In genomic region chr2:207706936-207707860, GRCh38 we compare ENCODE assay signal across 3 cellular contexts.
TF ChIP-seq lines count a peak whose summit lies in the region.

No MANE protein-coding gene starts in this region.

TF ChIP-seq in SK-N-SH, 30 proteins besides CTCF, POLR2A, EP300 and RAD21 (continued from another document):
- TF ChIP-seq PBX3 (IDR thresholded peaks at IDR 0.05) = peak; percentile 37; the same call in 1 of the 2 replicates

TF ChIP-seq in SK-N-SH treated with all-trans-retinoic acid at 6 μM for 48 hours, 23 proteins besides CTCF, POLR2A, EP300 and RAD21 (continued from another document):
- TF ChIP-seq CREB5 (CRISPR knock-in tag; IDR thresholded peaks at IDR 0.05; ENCODE audit: low read depth) (no peak), BACH2 (CRISPR knock-in tag; IDR thresholded peaks at IDR 0.05; ENCODE audit: borderline replicate concordance) (no peak), PATZ1 (CRISPR knock-in tag; IDR thresholded peaks at IDR 0.05; ENCODE audit: borderline replicate concordance) (no peak), CSRNP3 (CRISPR knock-in tag; IDR thresholded peaks at IDR 0.05) (no peak), PPARA (CRISPR knock-in tag; IDR thresholded peaks at IDR 0.05; ENCODE audit: borderline replicate concordance) (no peak), TSHZ2 (CRISPR knock-in tag; IDR thresholded peaks at IDR 0.05) (no peak), ZNF70 (CRISPR knock-in tag; IDR thresholded peaks at IDR 0.05) (no peak), ZC3H10 (CRISPR knock-in tag; IDR thresholded peaks at IDR 0.05) (no peak), ZFP3 (CRISPR knock-in tag; IDR thresholded peaks at IDR 0.05) (no peak), GLIS3 (CRISPR knock-in tag; IDR thresholded peaks at IDR 0.05) (no peak), ZNF565 (CRISPR knock-in tag; conservative IDR thresholded peaks at IDR 0.05; ENCODE audit: low read depth) (no peak), OSR1 (CRISPR knock-in tag; IDR thresholded peaks at IDR 0.05) (no peak), TOX (CRISPR knock-in tag; IDR thresholded peaks at IDR 0.05; ENCODE audit: borderline replicate concordance) (no peak), SNAI2 (CRISPR knock-in tag; IDR thresholded peaks at IDR 0.05) (no peak)

TF ChIP-seq in K562, 482 proteins besides CTCF, POLR2A, EP300 and RAD21 (continued from another document):
- TF ChIP-seq PATZ1 (CRISPR knock-in tag; IDR thresholded peaks at IDR 0.05; ENCODE audit: borderline replicate concordance) = no peak
- no peak for TF ChIP-seq LCOR (CRISPR knock-in tag; IDR thresholded peaks at IDR 0.05)
- TF ChIP-seq IRF9 (tag; IDR thresholded peaks at IDR 0.05) = no peak
- TF ChIP-seq ETS1 (conservative IDR thresholded peaks at IDR 0.05; ENCODE audit: control insufficient read depth, low read depth, low read length) = no peak
- peak; percentile 90 for TF ChIP-seq ZNF384 (IDR thresholded peaks at IDR 0.05; ENCODE audit: low read depth, low read length)
- TF ChIP-seq ZEB2 (IDR thresholded peaks at IDR 0.05) = no peak
- TF ChIP-seq SIX5 (IDR thresholded peaks at IDR 0.05; ENCODE audit: borderline replicate concordance in 1 of 2, insufficient read depth in 1 of 2, low read depth in 1 of 2, low read length in 2 of 2) = no peak
- TF ChIP-seq HMG20A (CRISPR knock-in tag; conservative IDR thresholded peaks at IDR 0.05) = no peak
- no peak for TF ChIP-seq ZNF695 (CRISPR knock-in tag; IDR thresholded peaks at IDR 0.05)
- TF ChIP-seq NCOA4 (IDR thresholded peaks at IDR 0.05; ENCODE audit: partially characterized antibody) = no peak
- TF ChIP-seq BRF1 (IDR thresholded peaks at IDR 0.05; ENCODE audit: borderline replicate concordance, extremely low read depth, insufficient read length) = no peak
- TF ChIP-seq HIVEP1 (CRISPR knock-in tag; IDR thresholded peaks at IDR 0.05) = no peak
- no peak for TF ChIP-seq TAF1 (IDR thresholded peaks at IDR 0.05; ENCODE audit: control insufficient read depth, extremely low read depth, insufficient read depth, low read length, severe bottlenecking)
- peak; percentile 0; the same call in 1 of the 2 replicates for TF ChIP-seq GABPA (tag; conservative IDR thresholded peaks at IDR 0.05; ENCODE audit: low read depth)
- TF ChIP-seq SRSF1 (IDR thresholded peaks at IDR 0.05; ENCODE audit: low read depth, low read length) = no peak
- TF ChIP-seq SPI1 (IDR thresholded peaks at IDR 0.05; ENCODE audit: borderline replicate concordance, low read depth, low read length) = peak; percentile 30; the same call in 1 of the 2 replicates
- no peak for TF ChIP-seq LARP7 (IDR thresholded peaks at IDR 0.05)
- no peak for TF ChIP-seq ZNF717 (CRISPR knock-in tag; IDR thresholded peaks at IDR 0.05)
- TF ChIP-seq ELF1 (tag; IDR thresholded peaks at IDR 0.05) = peak; percentile 52
- no peak for TF ChIP-seq MBD2 (IDR thresholded peaks at IDR 0.05; ENCODE audit: borderline replicate concordance, low read depth)
